1 cellular context compared by ENCODE assay signal in the genomic region with DNA sequence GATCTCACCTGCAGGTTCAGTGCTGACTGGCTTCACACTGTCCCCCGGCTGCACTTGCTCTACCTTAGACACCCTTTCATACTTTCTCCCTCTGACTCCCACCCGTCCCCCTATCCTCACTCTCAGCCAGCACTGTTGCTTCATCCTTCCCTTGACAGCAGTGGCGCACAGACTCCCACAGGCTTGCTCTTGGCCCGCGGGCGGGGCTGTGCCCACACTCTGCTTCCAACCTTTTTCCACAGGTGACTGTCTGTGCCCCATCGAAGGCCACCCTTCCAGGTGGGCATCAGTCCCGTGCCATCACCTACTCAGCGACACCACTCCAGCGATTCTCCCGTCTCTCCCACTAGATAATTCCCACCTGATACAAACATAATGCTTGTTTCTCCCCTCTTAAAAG.
TF ChIP-seq lines count a peak whose summit lies in the region.

No MANE protein-coding gene starts in this region.

TF ChIP-seq in HepG2, 621 proteins besides CTCF, POLR2A, EP300 and RAD21:
- TF ChIP-seq, protein P1, sequence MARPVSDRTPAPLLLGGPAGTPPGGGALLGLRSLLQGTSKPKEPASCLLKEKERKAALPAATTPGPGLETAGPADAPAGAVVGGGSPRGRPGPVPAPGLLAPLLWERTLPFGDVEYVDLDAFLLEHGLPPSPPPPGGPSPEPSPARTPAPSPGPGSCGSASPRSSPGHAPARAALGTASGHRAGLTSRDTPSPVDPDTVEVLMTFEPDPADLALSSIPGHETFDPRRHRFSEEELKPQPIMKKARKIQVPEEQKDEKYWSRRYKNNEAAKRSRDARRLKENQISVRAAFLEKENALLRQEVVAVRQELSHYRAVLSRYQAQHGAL (CRISPR knock-in tag; IDR thresholded peaks at IDR 0.05; ENCODE audit: not compliant biosample characterization) = no peak
- 0 out of 2 replicates have a peak, but pooled peaks have one; percentile 19 for TF ChIP-seq MAFG (CRISPR knock-in tag; IDR thresholded peaks at IDR 0.05)
